In genomic region chr5:177291735-177292134, GRCh38 we compare ENCODE assay signal across 24 cellular contexts.
"Had no signal": no experiment of that assay in that cellular context is flagged by ENCODE, and none has a peak within 500 bp of the region (broad histone marks: within the 10 kb centered on the region; RNA-seq: fewer than 3 reads in every experiment).

No MANE protein-coding gene starts in this region.

- H3K79me2 ChIP-seq: hepatocyte had no signal

- H3K9me3 Mint-ChIP-seq: naive thymus-derived CD4-positive, alpha-beta T cell; nephron progenitor cell had no signal

- H3K9me3 ChIP-seq: psoas muscle, spleen, stomach, thoracic aorta, transverse colon had no signal

- H2AFZ ChIP-seq: hepatocyte, parathyroid adenoma had no signal

- H3K9ac ChIP-seq: parathyroid adenoma had no signal

- H3K4me2 ChIP-seq: hepatocyte had no signal

- H3K4me3 Mint-ChIP-seq: naive thymus-derived CD4-positive, alpha-beta T cell; nephron progenitor cell had no signal

- H3K4me1 ChIP-seq: foreskin keratinocyte, parathyroid adenoma, psoas muscle had no signal

- ATAC-seq: foreskin keratinocyte; left colon; left ventricle myocardium superior; naive thymus-derived CD4-positive, alpha-beta T cell; psoas muscle; sciatic nerve had no signal

- H3K27me3 ChIP-seq: dorsolateral prefrontal cortex, foreskin keratinocyte, hepatocyte, spleen, stomach, transverse colon had no signal

- H3K4me3 ChIP-seq: dorsolateral prefrontal cortex, hepatocyte, lung, psoas muscle, spleen, stomach, thoracic aorta, transverse colon had no signal

- H3K27me3 Mint-ChIP-seq: naive thymus-derived CD4-positive, alpha-beta T cell had no signal

- DNase-seq: cortex of kidney; dorsolateral prefrontal cortex; effector memory CD4-positive, alpha-beta T cell; foreskin keratinocyte; left colon; left ventricle myocardium superior; mesendoderm; naive thymus-derived CD4-positive, alpha-beta T cell; nephron progenitor cell; psoas muscle; retina; spleen; stimulated activated CD4-positive, alpha-beta T cell treated with anti-CD3 and anti-CD28 coated beads, Interleukin-15, amount 100 ng/mL, for 24 hours; stimulated activated CD4-positive, alpha-beta T cell treated with anti-CD3 and anti-CD28 coated beads, Interleukin-1b, Interleukin-23, amount 100 ng/mL, for 48 hours; stimulated activated CD4-positive, alpha-beta T cell treated with anti-CD3 and anti-CD28 coated beads, Interleukin-4, amount 100 ng/mL, for 4 hours; stimulated activated naive CD4-positive, alpha-beta T cell; stomach; substantia nigra; transverse colon had no signal

- H3K27ac ChIP-seq: dorsolateral prefrontal cortex, foreskin keratinocyte, hepatocyte, parathyroid adenoma, psoas muscle, stomach, thoracic aorta, transverse colon had no signal
